In genomic region chr14:105480807-105481801, GRCh38 we compare ENCODE assay signal across 1 cellular context.
TF ChIP-seq lines count a peak whose summit lies in the region.

No MANE protein-coding gene starts in this region.

TF ChIP-seq in K562, 482 proteins besides CTCF, POLR2A, EP300 and RAD21 (continued from another document and continues in another):
- TF ChIP-seq HINFP (tag; conservative IDR thresholded peaks at IDR 0.05; ENCODE audit: low read depth): no peak
- TF ChIP-seq, protein P1, sequence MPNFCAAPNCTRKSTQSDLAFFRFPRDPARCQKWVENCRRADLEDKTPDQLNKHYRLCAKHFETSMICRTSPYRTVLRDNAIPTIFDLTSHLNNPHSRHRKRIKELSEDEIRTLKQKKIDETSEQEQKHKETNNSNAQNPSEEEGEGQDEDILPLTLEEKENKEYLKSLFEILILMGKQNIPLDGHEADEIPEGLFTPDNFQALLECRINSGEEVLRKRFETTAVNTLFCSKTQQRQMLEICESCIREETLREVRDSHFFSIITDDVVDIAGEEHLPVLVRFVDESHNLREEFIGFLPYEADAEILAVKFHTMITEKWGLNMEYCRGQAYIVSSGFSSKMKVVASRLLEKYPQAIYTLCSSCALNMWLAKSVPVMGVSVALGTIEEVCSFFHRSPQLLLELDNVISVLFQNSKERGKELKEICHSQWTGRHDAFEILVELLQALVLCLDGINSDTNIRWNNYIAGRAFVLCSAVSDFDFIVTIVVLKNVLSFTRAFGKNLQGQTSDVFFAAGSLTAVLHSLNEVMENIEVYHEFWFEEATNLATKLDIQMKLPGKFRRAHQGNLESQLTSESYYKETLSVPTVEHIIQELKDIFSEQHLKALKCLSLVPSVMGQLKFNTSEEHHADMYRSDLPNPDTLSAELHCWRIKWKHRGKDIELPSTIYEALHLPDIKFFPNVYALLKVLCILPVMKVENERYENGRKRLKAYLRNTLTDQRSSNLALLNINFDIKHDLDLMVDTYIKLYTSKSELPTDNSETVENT (CRISPR knock-in tag; IDR thresholded peaks at IDR 0.05): no peak
- 0 out of 2 replicates have a peak, but pooled peaks have one; percentile 33 for TF ChIP-seq GATAD2A (IDR thresholded peaks at IDR 0.05)
- no peak for TF ChIP-seq SNIP1 (IDR thresholded peaks at IDR 0.05; ENCODE audit: low read depth)
- TF ChIP-seq NELFE (IDR thresholded peaks at IDR 0.05; ENCODE audit: insufficient read depth, insufficient read length): no peak
- TF ChIP-seq KAT8 (IDR thresholded peaks at IDR 0.05; ENCODE audit: low read depth): no peak
- no peak for TF ChIP-seq HMGN3 (IDR thresholded peaks at IDR 0.05; ENCODE audit: borderline replicate concordance, extremely low read depth, insufficient read length, low read depth, low read length)
- TF ChIP-seq, protein P2, sequence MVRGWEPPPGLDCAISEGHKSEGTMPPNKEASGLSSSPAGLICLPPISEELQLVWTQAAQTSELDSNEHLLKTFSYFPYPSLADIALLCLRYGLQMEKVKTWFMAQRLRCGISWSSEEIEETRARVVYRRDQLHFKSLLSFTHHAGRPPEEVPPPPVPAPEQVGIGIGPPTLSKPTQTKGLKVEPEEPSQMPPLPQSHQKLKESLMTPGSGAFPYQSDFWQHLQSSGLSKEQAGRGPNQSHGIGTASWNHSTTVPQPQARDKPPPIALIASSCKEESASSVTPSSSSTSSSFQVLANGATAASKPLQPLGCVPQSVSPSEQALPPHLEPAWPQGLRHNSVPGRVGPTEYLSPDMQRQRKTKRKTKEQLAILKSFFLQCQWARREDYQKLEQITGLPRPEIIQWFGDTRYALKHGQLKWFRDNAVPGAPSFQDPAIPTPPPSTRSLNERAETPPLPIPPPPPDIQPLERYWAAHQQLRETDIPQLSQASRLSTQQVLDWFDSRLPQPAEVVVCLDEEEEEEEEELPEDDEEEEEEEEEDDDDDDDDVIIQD (CRISPR knock-in tag; IDR thresholded peaks at IDR 0.05): no peak
- no peak for TF ChIP-seq ILK (tag; IDR thresholded peaks at IDR 0.05; ENCODE audit: borderline replicate concordance, low read depth)
- no peak for TF ChIP-seq C11orf30 (IDR thresholded peaks at IDR 0.05; ENCODE audit: low read depth)
- TF ChIP-seq CEBPZ (IDR thresholded peaks at IDR 0.05; ENCODE audit: borderline replicate concordance, low read depth, low read length): no peak
- TF ChIP-seq, protein P3, sequence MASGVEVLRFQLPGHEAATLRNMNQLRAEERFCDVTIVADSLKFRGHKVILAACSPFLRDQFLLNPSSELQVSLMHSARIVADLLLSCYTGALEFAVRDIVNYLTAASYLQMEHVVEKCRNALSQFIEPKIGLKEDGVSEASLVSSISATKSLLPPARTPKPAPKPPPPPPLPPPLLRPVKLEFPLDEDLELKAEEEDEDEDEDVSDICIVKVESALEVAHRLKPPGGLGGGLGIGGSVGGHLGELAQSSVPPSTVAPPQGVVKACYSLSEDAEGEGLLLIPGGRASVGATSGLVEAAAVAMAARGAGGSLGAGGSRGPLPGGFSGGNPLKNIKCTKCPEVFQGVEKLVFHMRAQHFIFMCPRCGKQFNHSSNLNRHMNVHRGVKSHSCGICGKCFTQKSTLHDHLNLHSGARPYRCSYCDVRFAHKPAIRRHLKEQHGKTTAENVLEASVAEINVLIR (CRISPR knock-in tag; IDR thresholded peaks at IDR 0.05): no peak
- TF ChIP-seq, protein P4, sequence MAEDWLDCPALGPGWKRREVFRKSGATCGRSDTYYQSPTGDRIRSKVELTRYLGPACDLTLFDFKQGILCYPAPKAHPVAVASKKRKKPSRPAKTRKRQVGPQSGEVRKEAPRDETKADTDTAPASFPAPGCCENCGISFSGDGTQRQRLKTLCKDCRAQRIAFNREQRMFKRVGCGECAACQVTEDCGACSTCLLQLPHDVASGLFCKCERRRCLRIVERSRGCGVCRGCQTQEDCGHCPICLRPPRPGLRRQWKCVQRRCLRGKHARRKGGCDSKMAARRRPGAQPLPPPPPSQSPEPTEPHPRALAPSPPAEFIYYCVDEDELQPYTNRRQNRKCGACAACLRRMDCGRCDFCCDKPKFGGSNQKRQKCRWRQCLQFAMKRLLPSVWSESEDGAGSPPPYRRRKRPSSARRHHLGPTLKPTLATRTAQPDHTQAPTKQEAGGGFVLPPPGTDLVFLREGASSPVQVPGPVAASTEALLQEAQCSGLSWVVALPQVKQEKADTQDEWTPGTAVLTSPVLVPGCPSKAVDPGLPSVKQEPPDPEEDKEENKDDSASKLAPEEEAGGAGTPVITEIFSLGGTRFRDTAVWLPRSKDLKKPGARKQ (CRISPR knock-in tag; IDR thresholded peaks at IDR 0.05): no peak
- TF ChIP-seq EWSR1 (IDR thresholded peaks at IDR 0.05; ENCODE audit: borderline replicate concordance, low read depth, partially characterized antibody): no peak
- TF ChIP-seq EZH2 (IDR thresholded peaks at IDR 0.05; ENCODE audit: borderline replicate concordance, low read depth, low read length): no peak
- TF ChIP-seq RBM39 (optimal IDR thresholded peaks at IDR 0.05; ENCODE audit: low read depth, low read length): no peak
- TF ChIP-seq TCF7L2 (IDR thresholded peaks at IDR 0.05; ENCODE audit: low read depth, low read length): no peak
- TF ChIP-seq RBM14 (IDR thresholded peaks at IDR 0.05; ENCODE audit: borderline replicate concordance, insufficient read depth, low read depth, low read length): no peak
- no peak for TF ChIP-seq KLF13 (tag; IDR thresholded peaks at IDR 0.05; ENCODE audit: borderline replicate concordance, low read depth)
- TF ChIP-seq, protein P5, sequence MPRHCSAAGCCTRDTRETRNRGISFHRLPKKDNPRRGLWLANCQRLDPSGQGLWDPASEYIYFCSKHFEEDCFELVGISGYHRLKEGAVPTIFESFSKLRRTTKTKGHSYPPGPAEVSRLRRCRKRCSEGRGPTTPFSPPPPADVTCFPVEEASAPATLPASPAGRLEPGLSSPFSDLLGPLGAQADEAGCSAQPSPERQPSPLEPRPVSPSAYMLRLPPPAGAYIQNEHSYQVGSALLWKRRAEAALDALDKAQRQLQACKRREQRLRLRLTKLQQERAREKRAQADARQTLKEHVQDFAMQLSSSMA (CRISPR knock-in tag; IDR thresholded peaks at IDR 0.05): no peak
- no peak for TF ChIP-seq ZNF699 (CRISPR knock-in tag; IDR thresholded peaks at IDR 0.05; ENCODE audit: insufficient replicate concordance)
- no peak for TF ChIP-seq CREB1 (IDR thresholded peaks at IDR 0.05)
- TF ChIP-seq CREB1 (CRISPR knock-in tag; IDR thresholded peaks at IDR 0.05): peak; percentile 38; the same call in 1 of the 2 replicates
- TF ChIP-seq BRD9 (IDR thresholded peaks at IDR 0.05; ENCODE audit: low read depth, partially characterized antibody): no peak
- no peak for TF ChIP-seq AFF1 (IDR thresholded peaks at IDR 0.05; ENCODE audit: low read depth in 1 of 2, partially characterized antibody in 2 of 2)
- no peak for TF ChIP-seq MXD1 (CRISPR knock-in tag; IDR thresholded peaks at IDR 0.05; ENCODE audit: borderline replicate concordance, poor library complexity, severe bottlenecking)
- TF ChIP-seq ZNF316 (IDR thresholded peaks at IDR 0.05): no peak
- TF ChIP-seq, protein P6, sequence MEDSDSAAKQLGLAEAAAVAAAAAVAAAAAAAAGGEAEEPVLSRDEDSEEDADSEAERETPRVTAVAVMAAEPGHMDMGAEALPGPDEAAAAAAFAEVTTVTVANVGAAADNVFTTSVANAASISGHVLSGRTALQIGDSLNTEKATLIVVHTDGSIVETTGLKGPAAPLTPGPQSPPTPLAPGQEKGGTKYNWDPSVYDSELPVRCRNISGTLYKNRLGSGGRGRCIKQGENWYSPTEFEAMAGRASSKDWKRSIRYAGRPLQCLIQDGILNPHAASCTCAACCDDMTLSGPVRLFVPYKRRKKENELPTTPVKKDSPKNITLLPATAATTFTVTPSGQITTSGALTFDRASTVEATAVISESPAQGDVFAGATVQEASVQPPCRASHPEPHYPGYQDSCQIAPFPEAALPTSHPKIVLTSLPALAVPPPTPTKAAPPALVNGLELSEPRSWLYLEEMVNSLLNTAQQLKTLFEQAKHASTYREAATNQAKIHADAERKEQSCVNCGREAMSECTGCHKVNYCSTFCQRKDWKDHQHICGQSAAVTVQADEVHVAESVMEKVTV (CRISPR knock-in tag; IDR thresholded peaks at IDR 0.05): no peak
- TF ChIP-seq HDAC2 (IDR thresholded peaks at IDR 0.05): no peak
- TF ChIP-seq, protein P7, sequence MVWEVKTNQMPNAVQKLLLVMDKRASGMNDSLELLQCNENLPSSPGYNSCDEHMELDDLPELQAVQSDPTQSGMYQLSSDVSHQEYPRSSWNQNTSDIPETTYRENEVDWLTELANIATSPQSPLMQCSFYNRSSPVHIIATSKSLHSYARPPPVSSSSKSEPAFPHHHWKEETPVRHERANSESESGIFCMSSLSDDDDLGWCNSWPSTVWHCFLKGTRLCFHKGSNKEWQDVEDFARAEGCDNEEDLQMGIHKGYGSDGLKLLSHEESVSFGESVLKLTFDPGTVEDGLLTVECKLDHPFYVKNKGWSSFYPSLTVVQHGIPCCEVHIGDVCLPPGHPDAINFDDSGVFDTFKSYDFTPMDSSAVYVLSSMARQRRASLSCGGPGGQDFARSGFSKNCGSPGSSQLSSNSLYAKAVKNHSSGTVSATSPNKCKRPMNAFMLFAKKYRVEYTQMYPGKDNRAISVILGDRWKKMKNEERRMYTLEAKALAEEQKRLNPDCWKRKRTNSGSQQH (CRISPR knock-in tag; IDR thresholded peaks at IDR 0.05): no peak
- peak; percentile 18; the same call in 1 of the 2 replicates for TF ChIP-seq HCFC1 (IDR thresholded peaks at IDR 0.05; ENCODE audit: low read depth, low read length)
- TF ChIP-seq PKNOX1 (IDR thresholded peaks at IDR 0.05): no peak
- TF ChIP-seq TEAD1 (CRISPR knock-in tag; IDR thresholded peaks at IDR 0.05): no peak
- no peak for TF ChIP-seq CBX8 (IDR thresholded peaks at IDR 0.05; ENCODE audit: borderline replicate concordance, extremely low read depth, low read depth, low read length, poor library complexity, severe bottlenecking)
- TF ChIP-seq RUNX1 (IDR thresholded peaks at IDR 0.05; ENCODE audit: low read depth): no peak
- TF ChIP-seq ZNF253 (CRISPR knock-in tag; conservative IDR thresholded peaks at IDR 0.05): no peak
